In genomic region chr5:115946655-115947054, GRCh38 we compare ENCODE assay signal across 23 cellular contexts. TPM values are rescaled to one million over a fixed set of nuclear protein-coding genes. Genes with fewer than 3 reads are reported as not detected.
A peak's percentile ranks its signal among the peaks of the same experiment; 100 is the strongest.
DNase-seq lines count a peak whose midpoint lies in the region; ATAC-seq and TF ChIP-seq lines count a peak whose summit lies in the region.
"Had no signal": no experiment of that assay in that cellular context is flagged by ENCODE, and none has a peak within 500 bp of the region (broad histone marks: within the 10 kb centered on the region; RNA-seq: fewer than 3 reads in every experiment).

No MANE protein-coding gene starts in this region.

- no peaks in the 10 kb centered on the region for H4K20me1 ChIP-seq in MM.1S (ENCODE audit: insufficient read depth, low read length)

- H3F3A ChIP-seq in MM.1S (ENCODE audit: insufficient read depth, low read length): no peaks in the 10 kb centered on the region

- H3K27me3 ChIP-seq in ACC112 (ENCODE audit: insufficient read depth, low read length) (no peaks in the 10 kb centered on the region), SJSA1 (replicated peaks) (no peaks in the 10 kb centered on the region), gastrocnemius medialis (no peaks in the 10 kb centered on the region), MM.1S (replicated peaks; ENCODE audit: insufficient read depth, low read length) (no peaks in the 10 kb centered on the region)
- H3K27me3 ChIP-seq: body of pancreas, gastroesophageal sphincter, right atrium auricular region had no signal

- in situ Hi-C loops in gastrocnemius medialis (cut with MboI; ENCODE audit: low sequenced_read_pairs in 4 of 4): no loop called here

- no peak for TF ChIP-seq CTCF in foreskin fibroblast (IDR thresholded peaks at IDR 0.05; ENCODE audit: low read depth, low read length)
- no peak for TF ChIP-seq CTCF in gastrocnemius medialis (IDR thresholded peaks at IDR 0.05 in 4 of 5, conservative IDR thresholded peaks at IDR 0.05 in 1 of 5)
- TF ChIP-seq CTCF in MM.1S (IDR thresholded peaks at IDR 0.05; ENCODE audit: low read length): no peak

- no peaks in the 10 kb centered on the region for H3K9me3 ChIP-seq in SJSA1 (replicated peaks)
- H3K9me3 ChIP-seq in gastrocnemius medialis: no peaks in the 10 kb centered on the region
- no peaks in the 10 kb centered on the region for H3K9me3 ChIP-seq in MM.1S (replicated peaks; ENCODE audit: insufficient read depth, low read length)
- H3K9me3 ChIP-seq: body of pancreas, gastroesophageal sphincter had no signal

- DNase-seq in HCEC 1CT: peak; percentile 51
- no peak for DNase-seq in SJSA1 (ENCODE audit: low read depth in 1 of 2, low spot score in 2 of 2)
- DNase-seq in foreskin fibroblast: peak; percentile 57 to 66
- DNase-seq in gastrocnemius medialis: no peak
- no peak for DNase-seq in CD1c-positive myeloid dendritic cell (ENCODE audit: extremely low spot score)
- no peak for DNase-seq in MM.1S
- DNase-seq in putamen (ENCODE audit: low spot score): no peak
- DNase-seq: ACHN; activated CD4-positive, alpha-beta T cell treated with anti-CD3 and anti-CD28 coated beads, Interleukin-2, amount 10 ng/mL, durations not matched to agents 24 days and 14 days; activated CD8-positive, alpha-beta memory T cell treated with anti-CD3 and anti-CD28 coated beads, Interleukin-2, amount 10 ng/mL, durations not matched to agents 7 days and 5 days; activated naive CD8-positive, alpha-beta T cell treated with anti-CD3 and anti-CD28 coated beads for 36 hours; body of pancreas; CD4-positive, alpha-beta T cell; DMS 273 treated with DMSO at 0.1 percent for 48 hours; NCI-H146; NCI-H2171 treated with DMSO at 0.1 percent for 48 hours; NCI-H69 had no signal

- H3K9me2 ChIP-seq in MM.1S (replicated peaks; ENCODE audit: insufficient read depth, low read length): no peaks in the 10 kb centered on the region

- H3K4me1 ChIP-seq in ACC112 (ENCODE audit: control insufficient read depth, insufficient read depth, low read length, unreplicated experiment) (peaks cover 30% of the 10 kb centered on the region), SJSA1 (replicated peaks) (peaks cover 18% of the 10 kb centered on the region), gastrocnemius medialis (no peaks in the 10 kb centered on the region), MM.1S (ENCODE audit: low read length) (no peaks in the 10 kb centered on the region)
- H3K4me1 ChIP-seq: body of pancreas, gastroesophageal sphincter, right atrium auricular region had no signal

- H3K27ac ChIP-seq in ACC112 (ENCODE audit: low read depth, low read length) (peak overlapping the region; percentile 39), SJSA1 (peak overlapping the region; percentile 15; the same call in 1 of the 2 replicates), gastrocnemius medialis (no peak overlapping the region), MM.1S (ENCODE audit: low read length) (no peak overlapping the region)
- H3K27ac ChIP-seq: body of pancreas, gastroesophageal sphincter, right atrium auricular region had no signal

- TF ChIP-seq POLR2A in gastrocnemius medialis (IDR thresholded peaks at IDR 0.05): no peak

- H3K79me2 ChIP-seq in ACC112 (ENCODE audit: control insufficient read depth, insufficient read depth, low read length, unreplicated experiment) (no peaks in the 10 kb centered on the region), MM.1S (ENCODE audit: low read length) (no peaks in the 10 kb centered on the region)

- ATAC-seq in gastrocnemius medialis: no peak
- ATAC-seq: activated CD8-positive, alpha-beta memory T cell treated with anti-CD3 and anti-CD28 coated beads, Interleukin-2, amount 10 ng/mL, durations not matched to agents 7 days and 5 days; activated T-helper 17 cell treated with anti-CD3 and anti-CD28 coated beads, Interleukin-2, amount 50 U/mL, for 72 hours; body of pancreas; gastroesophageal sphincter had no signal

- intact Hi-C loops in gastrocnemius medialis (cut with DNase I; ENCODE audit: low total_unique reads): no loop called here

- no peak overlapping the region for H3K4me2 ChIP-seq in MM.1S (ENCODE audit: low read depth, low read length)

- H3K4me3 ChIP-seq in ACC112 (ENCODE audit: low read depth, low read length): no peak overlapping the region
- H3K4me3 ChIP-seq in SJSA1: no peak overlapping the region
- H3K4me3 ChIP-seq in foreskin fibroblast (ENCODE audit: low read depth in 1 of 2, low read length in 2 of 2): no peak overlapping the region
- H3K4me3 ChIP-seq in gastrocnemius medialis: no peak overlapping the region
- H3K4me3 ChIP-seq in MM.1S (ENCODE audit: low read length): no peak overlapping the region
- H3K4me3 ChIP-seq: body of pancreas, gastroesophageal sphincter, right atrium auricular region had no signal

- H2AFZ ChIP-seq in ACC112 (ENCODE audit: low read length, unreplicated experiment) (no peak overlapping the region), MM.1S (ENCODE audit: low read length) (no peak overlapping the region)

- H3K9ac ChIP-seq in MM.1S (ENCODE audit: low read length): no peak overlapping the region

- H3K36me3 ChIP-seq in ACC112 (ENCODE audit: insufficient read depth, low read length) (no peaks in the 10 kb centered on the region), SJSA1 (no peaks in the 10 kb centered on the region), gastrocnemius medialis (no peaks in the 10 kb centered on the region), MM.1S (replicated peaks; ENCODE audit: insufficient read depth, low read length) (no peaks in the 10 kb centered on the region)
- H3K36me3 ChIP-seq: gastroesophageal sphincter, right atrium auricular region had no signal

RNA-seq across cellular contexts. Expression of gene LVRN, which starts 15.6 kb away (rescaled TPM):
- total RNA-seq in SJSA1 (2014; rRNA removed; shearing (Covaris generic)): 0.74 TPM in 1 of 2 replicates, not detected in the other
- 1 to 10 TPM in 1 of 4 donors, under 1 TPM in 3; 0.63 to 2.2 (median 0.78) TPM for total RNA-seq in gastrocnemius medialis
- total RNA-seq: activated CD4-positive, alpha-beta T cell treated with anti-CD3 and anti-CD28 coated beads, Interleukin-2, amount 10 ng/mL, durations not matched to agents 24 days and 14 days; activated naive CD8-positive, alpha-beta T cell treated with anti-CD3 and anti-CD28 coated beads for 36 hours; kidney epithelial cell; T-helper 1 cell treated with Interleukin-12 subunit alpha and Interleukin-12 subunit beta and Interleukin-4 antibody, amounts not matched to agents 30 ng/mL and 1 ng/mL, for 36 hours had no signal

Comparison
In these comparisons a context has a peak if more than half of its experiments do, and no peak if none do; other contexts are left out.
1. H3K27ac ChIP-seq: peak in ACC112 (single experiment) and SJSA1 (single experiment); none in gastrocnemius medialis (0 of 4) and MM.1S (single experiment).
2. DNase-seq: peak in HCEC 1CT (single experiment) and foreskin fibroblast (2 of 2); none in SJSA1 (0 of 2), gastrocnemius medialis (0 of 2), CD1c-positive myeloid dendritic cell (single experiment), MM.1S (single experiment) and putamen (single experiment).